ENCODE assay signal across 1 cellular context in genomic region chr19:45423589-45424190, GRCh38.
A peak's percentile ranks its signal among the peaks of the same experiment; 100 is the strongest.
TF ChIP-seq lines count a peak whose summit lies in the region.

ERCC1 (minus strand) TSS chr19:45423917; CDS start chr19:45423374, 543 bp downstream.

TF ChIP-seq in HepG2, 621 proteins besides CTCF, POLR2A, EP300 and RAD21 (continued from another document and continues in another):
- TF ChIP-seq ZNF318 (CRISPR knock-in tag; IDR thresholded peaks at IDR 0.05) (peak; percentile 31; the same call in 1 of the 2 replicates), RXRA (CRISPR knock-in tag; IDR thresholded peaks at IDR 0.05) (peak; percentile 38; the same call in 1 of the 2 replicates), ARHGAP35 (CRISPR knock-in tag; IDR thresholded peaks at IDR 0.05; ENCODE audit: borderline replicate concordance) (peak; percentile 65), ZNF224 (CRISPR knock-in tag; IDR thresholded peaks at IDR 0.05) (peak; percentile 37; the same call in 1 of the 2 replicates), FLYWCH1 (CRISPR knock-in tag; IDR thresholded peaks at IDR 0.05) (no peak), IRF2 (CRISPR knock-in tag; IDR thresholded peaks at IDR 0.05) (peak; percentile 56), ZNF431 (CRISPR knock-in tag; IDR thresholded peaks at IDR 0.05; ENCODE audit: borderline replicate concordance, low read depth) (no peak; the same call in 1 of the 2 replicates), SPEN (CRISPR knock-in tag; IDR thresholded peaks at IDR 0.05; ENCODE audit: low read depth) (peak; percentile 93), MTA3 (CRISPR knock-in tag; IDR thresholded peaks at IDR 0.05) (no peak), SAP130 (CRISPR knock-in tag; IDR thresholded peaks at IDR 0.05; ENCODE audit: low read depth) (peak; percentile 77), SRF (IDR thresholded peaks at IDR 0.05; ENCODE audit: low read depth, low read length) (no peak), ZNF879 (CRISPR knock-in tag; IDR thresholded peaks at IDR 0.05) (peak; percentile 82; the same call in 1 of the 2 replicates), ZNF446 (CRISPR knock-in tag; IDR thresholded peaks at IDR 0.05) (no peak), KIAA2018 (CRISPR knock-in tag; IDR thresholded peaks at IDR 0.05; ENCODE audit: borderline replicate concordance) (no peak), PAF1 (CRISPR knock-in tag; IDR thresholded peaks at IDR 0.05) (no peak), ELF4 (CRISPR knock-in tag; IDR thresholded peaks at IDR 0.05; ENCODE audit: borderline replicate concordance) (peak; percentile 93; the same call in 1 of the 2 replicates), ZNF746 (CRISPR knock-in tag; IDR thresholded peaks at IDR 0.05) (peak; percentile 72), HOMEZ (CRISPR knock-in tag; IDR thresholded peaks at IDR 0.05; ENCODE audit: low read depth) (peak; percentile 46; the same call in 1 of the 2 replicates), SOX5 (CRISPR knock-in tag; IDR thresholded peaks at IDR 0.05; ENCODE audit: borderline replicate concordance) (peak; percentile 53; the same call in 1 of the 2 replicates), CREBL2 (CRISPR knock-in tag; IDR thresholded peaks at IDR 0.05; ENCODE audit: borderline replicate concordance) (peak; percentile 73; the same call in 1 of the 2 replicates), KLF15 (CRISPR knock-in tag; IDR thresholded peaks at IDR 0.05; ENCODE audit: borderline replicate concordance) (0 out of 2 replicates have a peak, but pooled peaks have one; percentile 9)
- TF ChIP-seq, protein P1, sequence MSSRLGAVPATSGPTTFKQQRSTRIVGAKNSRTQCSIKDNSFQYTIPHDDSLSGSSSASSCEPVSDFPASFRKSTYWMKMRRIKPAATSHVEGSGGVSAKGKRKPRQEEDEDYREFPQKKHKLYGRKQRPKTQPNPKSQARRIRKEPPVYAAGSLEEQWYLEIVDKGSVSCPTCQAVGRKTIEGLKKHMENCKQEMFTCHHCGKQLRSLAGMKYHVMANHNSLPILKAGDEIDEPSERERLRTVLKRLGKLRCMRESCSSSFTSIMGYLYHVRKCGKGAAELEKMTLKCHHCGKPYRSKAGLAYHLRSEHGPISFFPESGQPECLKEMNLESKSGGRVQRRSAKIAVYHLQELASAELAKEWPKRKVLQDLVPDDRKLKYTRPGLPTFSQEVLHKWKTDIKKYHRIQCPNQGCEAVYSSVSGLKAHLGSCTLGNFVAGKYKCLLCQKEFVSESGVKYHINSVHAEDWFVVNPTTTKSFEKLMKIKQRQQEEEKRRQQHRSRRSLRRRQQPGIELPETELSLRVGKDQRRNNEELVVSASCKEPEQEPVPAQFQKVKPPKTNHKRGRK (CRISPR knock-in tag; IDR thresholded peaks at IDR 0.05): no peak
- TF ChIP-seq, protein P2, sequence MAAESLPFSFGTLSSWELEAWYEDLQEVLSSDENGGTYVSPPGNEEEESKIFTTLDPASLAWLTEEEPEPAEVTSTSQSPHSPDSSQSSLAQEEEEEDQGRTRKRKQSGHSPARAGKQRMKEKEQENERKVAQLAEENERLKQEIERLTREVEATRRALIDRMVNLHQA (CRISPR knock-in tag; IDR thresholded peaks at IDR 0.05): no peak
- TF ChIP-seq, protein P3, sequence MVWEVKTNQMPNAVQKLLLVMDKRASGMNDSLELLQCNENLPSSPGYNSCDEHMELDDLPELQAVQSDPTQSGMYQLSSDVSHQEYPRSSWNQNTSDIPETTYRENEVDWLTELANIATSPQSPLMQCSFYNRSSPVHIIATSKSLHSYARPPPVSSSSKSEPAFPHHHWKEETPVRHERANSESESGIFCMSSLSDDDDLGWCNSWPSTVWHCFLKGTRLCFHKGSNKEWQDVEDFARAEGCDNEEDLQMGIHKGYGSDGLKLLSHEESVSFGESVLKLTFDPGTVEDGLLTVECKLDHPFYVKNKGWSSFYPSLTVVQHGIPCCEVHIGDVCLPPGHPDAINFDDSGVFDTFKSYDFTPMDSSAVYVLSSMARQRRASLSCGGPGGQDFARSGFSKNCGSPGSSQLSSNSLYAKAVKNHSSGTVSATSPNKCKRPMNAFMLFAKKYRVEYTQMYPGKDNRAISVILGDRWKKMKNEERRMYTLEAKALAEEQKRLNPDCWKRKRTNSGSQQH (CRISPR knock-in tag; IDR thresholded peaks at IDR 0.05; ENCODE audit: low read depth): peak; percentile 92
